19 cellular contexts compared by ENCODE assay signal in genomic region chr11:126134461-126135155, GRCh38.
"Had no signal": no experiment of that assay in that cellular context is flagged by ENCODE, and none has a peak within 500 bp of the region (broad histone marks: within the 10 kb centered on the region; RNA-seq: fewer than 3 reads in every experiment).

No MANE protein-coding gene starts in this region.

- H3K9me3 ChIP-seq: adrenal gland, ascending aorta, esophagus muscularis mucosa, gastrocnemius medialis, tibial artery had no signal

- H3K9ac ChIP-seq: neural progenitor cell had no signal

- H3K27ac ChIP-seq: adrenal gland, ascending aorta, dorsolateral prefrontal cortex, gastrocnemius medialis, neural progenitor cell, tibial artery had no signal

- H3K27me3 ChIP-seq: ascending aorta, esophagus muscularis mucosa had no signal

- H3K36me3 Mint-ChIP-seq: activated naive CD4-positive, alpha-beta T cell treated with anti-CD3 and anti-CD28 coated beads, Interleukin-2, amount 50 U/mL, for 72 hours; neural progenitor cell had no signal

- H3K9me3 Mint-ChIP-seq: activated naive CD4-positive, alpha-beta T cell treated with anti-CD3 and anti-CD28 coated beads, Interleukin-2, amount 50 U/mL, for 72 hours; effector memory CD8-positive, alpha-beta T cell; neural progenitor cell had no signal

- H3K4me1 ChIP-seq: ascending aorta, gastrocnemius medialis had no signal

- DNase-seq: activated CD4-positive, alpha-beta T cell treated with anti-CD3 and anti-CD28 coated beads, Interleukin-2, amount 50 U/mL, for 1 hour; activated CD4-positive, CD25-positive, alpha-beta regulatory T cell treated with anti-CD3 and anti-CD28 coated beads, Interleukin-2, amount 50 U/mL, for 72 hours; activated CD8-positive, alpha-beta T cell treated with anti-CD3 and anti-CD28 coated beads, Interleukin-2, amount 10 ng/mL, durations not matched to agents 7 days and 5 days; activated gamma-delta T cell treated with Interleukin-2 at 50 U/mL for 16 hours; activated T-cell treated with anti-CD3 and anti-CD28 coated beads, Interleukin-2, amount 50 U/mL, for 1 hour; central memory CD4-positive, alpha-beta T cell; dorsolateral prefrontal cortex; effector memory CD8-positive, alpha-beta T cell; gastrocnemius medialis; hypothalamus; stimulated activated CD4-positive, alpha-beta T cell treated with anti-CD3 and anti-CD28 coated beads, Interleukin-4, amount 100 ng/mL, for 24 hours; stimulated activated naive CD4-positive, alpha-beta T cell treated with Interleukin-2 at 50 U/mL for 16 hours; substantia nigra; tibial artery had no signal

- H3K36me3 ChIP-seq: adrenal gland, ascending aorta, esophagus muscularis mucosa, gastrocnemius medialis, neural progenitor cell, tibial artery had no signal

- H3K4me3 ChIP-seq: adrenal gland, ascending aorta, dorsolateral prefrontal cortex, esophagus muscularis mucosa, gastrocnemius medialis, neural progenitor cell, tibial artery had no signal

- H3K4me3 Mint-ChIP-seq: activated CD8-positive, alpha-beta T cell treated with anti-CD3 and anti-CD28 coated beads, Interleukin-2, amount 10 ng/mL, durations not matched to agents 7 days and 5 days; effector memory CD8-positive, alpha-beta T cell; neural progenitor cell had no signal

- H3K27ac Mint-ChIP-seq: activated CD8-positive, alpha-beta T cell treated with anti-CD3 and anti-CD28 coated beads, Interleukin-2, amount 10 ng/mL, durations not matched to agents 7 days and 5 days; activated naive CD4-positive, alpha-beta T cell treated with anti-CD3 and anti-CD28 coated beads, Interleukin-2, amount 50 U/mL, for 72 hours; effector memory CD8-positive, alpha-beta T cell; neural progenitor cell had no signal
